1 cellular context compared by ENCODE assay signal in genomic region chr7:102479982-102480637, GRCh38.
A peak's percentile ranks its signal among the peaks of the same experiment; 100 is the strongest.
TF ChIP-seq lines count a peak whose summit lies in the region.

No MANE protein-coding gene starts in this region.

TF ChIP-seq in HEK293, 187 proteins besides CTCF, POLR2A, EP300 and RAD21:
- TF ChIP-seq PRDM10 (tag by site-specific recombination; IDR thresholded peaks at IDR 0.05) (peak; percentile 92), ZNF654 (tag by site-specific recombination; IDR thresholded peaks at IDR 0.05; ENCODE audit: low read depth) (peak; percentile 43), ZNF2 (tag by site-specific recombination; IDR thresholded peaks at IDR 0.05) (peak; percentile 91), ZEB2 (tag by site-specific recombination; IDR thresholded peaks at IDR 0.05) (0 out of 2 replicates have a peak, but pooled peaks have one; percentile 32), ZNF501 (tag by site-specific recombination; IDR thresholded peaks at IDR 0.05) (peak; percentile 56; the same call in 1 of the 2 replicates), ZNF366 (tag by site-specific recombination; conservative IDR thresholded peaks at IDR 0.05) (0 out of 2 replicates have a peak, but pooled peaks have one; percentile 11), GLIS1 (tag by site-specific recombination; IDR thresholded peaks at IDR 0.05) (0 out of 2 replicates have a peak, but pooled peaks have one; percentile 7), ZBTB17 (tag by site-specific recombination; IDR thresholded peaks at IDR 0.05) (peak; percentile 49; the same call in 1 of the 2 replicates), SCRT2 (tag by site-specific recombination; IDR thresholded peaks at IDR 0.05) (peak; percentile 100), ZNF600 (tag by site-specific recombination; IDR thresholded peaks at IDR 0.05) (0 out of 2 replicates have a peak, but pooled peaks have one; percentile 29), SCRT1 (tag by site-specific recombination; IDR thresholded peaks at IDR 0.05; ENCODE audit: borderline replicate concordance) (peak; percentile 98)
TF ChIP-seq in HEK293: peak in this region for 11; not testable (repeated sequence) for 176.
